11 cellular contexts compared by ENCODE assay signal in genomic region chr2:157523270-157524059, GRCh38.
"Had no signal": no experiment of that assay in that cellular context is flagged by ENCODE, and none has a peak within 500 bp of the region (broad histone marks: within the 10 kb centered on the region; RNA-seq: fewer than 3 reads in every experiment).

No MANE protein-coding gene starts in this region.

- H3K27ac Mint-ChIP-seq: activated CD4-positive, alpha-beta memory T cell treated with anti-CD3 and anti-CD28 coated beads, Interleukin-2, amount 10 ng/mL, durations not matched to agents 7 days and 5 days; activated CD4-positive, alpha-beta T cell treated with anti-CD3 and anti-CD28 coated beads for 36 hours; immature natural killer cell; natural killer cell; stimulated activated naive CD8-positive, alpha-beta T cell treated with anti-CD3 and anti-CD28 coated beads, Interleukin-15, Interleukin-2, amounts not matched to agents 100 ng/mL and 50 ng/mL, for 24 hours had no signal

- H3K4me1 Mint-ChIP-seq: activated CD4-positive, alpha-beta memory T cell treated with anti-CD3 and anti-CD28 coated beads, Interleukin-2, amount 10 ng/mL, durations not matched to agents 7 days and 5 days; activated CD4-positive, alpha-beta T cell treated with anti-CD3 and anti-CD28 coated beads for 36 hours; immature natural killer cell; natural killer cell had no signal

- DNase-seq: activated CD4-positive, alpha-beta memory T cell treated with anti-CD3 and anti-CD28 coated beads, Interleukin-2, amount 10 ng/mL, durations not matched to agents 7 days and 5 days; activated CD4-positive, alpha-beta T cell treated with anti-CD3 and anti-CD28 coated beads for 36 hours; aorta; dermis blood vessel endothelial cell; immature natural killer cell; lower lobe of right lung; natural killer cell; stimulated activated CD4-positive, alpha-beta T cell treated with anti-CD3 and anti-CD28 coated beads, Interleukin-12 subunit alpha, Interleukin-12 subunit beta, amount 100 ng/mL, for 4 hours; T-helper 9 cell had no signal

- ATAC-seq: activated CD4-positive, alpha-beta T cell treated with anti-CD3 and anti-CD28 coated beads for 36 hours; gastroesophageal sphincter; lower lobe of right lung; natural killer cell had no signal

- H3K27me3 Mint-ChIP-seq: stimulated activated naive CD8-positive, alpha-beta T cell treated with anti-CD3 and anti-CD28 coated beads, Interleukin-15, Interleukin-2, amounts not matched to agents 100 ng/mL and 50 ng/mL, for 24 hours had no signal

- H3K9me3 Mint-ChIP-seq: activated CD4-positive, alpha-beta memory T cell treated with anti-CD3 and anti-CD28 coated beads, Interleukin-2, amount 10 ng/mL, durations not matched to agents 7 days and 5 days; natural killer cell; stimulated activated naive CD8-positive, alpha-beta T cell treated with anti-CD3 and anti-CD28 coated beads, Interleukin-15, Interleukin-2, amounts not matched to agents 100 ng/mL and 50 ng/mL, for 24 hours had no signal

- H3K36me3 Mint-ChIP-seq: immature natural killer cell, natural killer cell had no signal

- H3K4me3 Mint-ChIP-seq: activated CD4-positive, alpha-beta memory T cell treated with anti-CD3 and anti-CD28 coated beads, Interleukin-2, amount 10 ng/mL, durations not matched to agents 7 days and 5 days; activated CD4-positive, alpha-beta T cell treated with anti-CD3 and anti-CD28 coated beads for 36 hours; immature natural killer cell; natural killer cell; stimulated activated naive CD8-positive, alpha-beta T cell treated with anti-CD3 and anti-CD28 coated beads, Interleukin-15, Interleukin-2, amounts not matched to agents 100 ng/mL and 50 ng/mL, for 24 hours had no signal
